In genomic region chr1:38603907-38604306, GRCh38 we compare ENCODE assay signal across 28 cellular contexts.
"Had no signal": no experiment of that assay in that cellular context is flagged by ENCODE, and none has a peak within 500 bp of the region (broad histone marks: within the 10 kb centered on the region; RNA-seq: fewer than 3 reads in every experiment).

No MANE protein-coding gene starts in this region.

- H3K4me3 Mint-ChIP-seq: activated B cell treated with CpG ODN at 0.5 μM for 24 hours; activated CD4-positive, alpha-beta memory T cell treated with anti-CD3 and anti-CD28 coated beads for 36 hours; activated CD8-positive, alpha-beta memory T cell treated with anti-CD3 and anti-CD28 coated beads, Interleukin-2, amount 10 ng/mL, durations not matched to agents 7 days and 5 days; activated CD8-positive, alpha-beta T cell treated with anti-CD3 and anti-CD28 coated beads, Interleukin-2, amount 10 ng/mL, durations not matched to agents 7 days and 5 days; activated naive CD4-positive, alpha-beta T cell treated with anti-CD3 and anti-CD28 coated beads for 36 hours; activated naive CD4-positive, alpha-beta T cell treated with anti-CD3 and anti-CD28 coated beads, Interleukin-2, amount 50 U/mL, for 24 hours; activated naive CD8-positive, alpha-beta T cell treated with anti-CD3 and anti-CD28 coated beads for 36 hours; activated naive CD8-positive, alpha-beta T cell treated with anti-CD3 and anti-CD28 coated beads, Interleukin-2, amount 50 U/mL, for 24 hours; activated T-helper 1 cell treated with anti-CD3 and anti-CD28 coated beads, Interleukin-12 subunit alpha, Interleukin-12 subunit beta, Interleukin-2, Interleukin-4 antibody, amounts not matched to agents 30 ng/mL and 10 ng/mL and 1 ng/mL, durations not matched to agents 14 hours and 24 hours and 36 hours; endodermal cell had no signal

- H3K4me1 ChIP-seq: adrenal gland, body of pancreas had no signal

- DNase-seq: activated B cell treated with CpG ODN at 0.5 μM for 24 hours; activated CD4-positive, alpha-beta memory T cell treated with anti-CD3 and anti-CD28 coated beads for 36 hours; activated CD4-positive, alpha-beta T cell treated with anti-CD3 and anti-CD28 coated beads for 48 hours; activated CD4-positive, alpha-beta T cell treated with anti-CD3 and anti-CD28 coated beads, Interleukin-2, amount 50 U/mL, for 1 hour; activated CD8-positive, alpha-beta memory T cell treated with anti-CD3 and anti-CD28 coated beads, Interleukin-2, amount 50 U/mL, for 4 hours; activated CD8-positive, alpha-beta T cell treated with anti-CD3 and anti-CD28 coated beads, Interleukin-2, amount 10 ng/mL, durations not matched to agents 7 days and 5 days; activated effector memory CD4-positive, alpha-beta T cell treated with anti-CD3 and anti-CD28 coated beads, Interleukin-2, amount 50 U/mL, for 16 hours; activated naive CD4-positive, alpha-beta T cell treated with anti-CD3 and anti-CD28 coated beads for 36 hours; activated naive CD8-positive, alpha-beta T cell treated with anti-CD3 and anti-CD28 coated beads for 36 hours; activated naive CD8-positive, alpha-beta T cell treated with anti-CD3 and anti-CD28 coated beads, Interleukin-2, amount 50 U/mL, for 24 hours; activated T-cell treated with anti-CD3 and anti-CD28 coated beads, Interleukin-2, amount 50 U/mL, for 1 hour; activated T-cell treated with anti-CD3 and anti-CD28 coated beads, Interleukin-2, amount 50 U/mL, for 48 hours; adrenal gland; amygdala; aorta; body of pancreas; caudate nucleus; effector memory CD4-positive, alpha-beta T cell; foreskin fibroblast; head of caudate nucleus; T-helper 2 cell; WERI-Rb-1 had no signal

- H3K36me3 Mint-ChIP-seq: activated CD4-positive, alpha-beta memory T cell treated with anti-CD3 and anti-CD28 coated beads for 36 hours; activated CD8-positive, alpha-beta memory T cell treated with anti-CD3 and anti-CD28 coated beads, Interleukin-2, amount 10 ng/mL, durations not matched to agents 7 days and 5 days; activated naive CD4-positive, alpha-beta T cell treated with anti-CD3 and anti-CD28 coated beads, Interleukin-2, amount 50 U/mL, for 24 hours; activated naive CD8-positive, alpha-beta T cell treated with anti-CD3 and anti-CD28 coated beads for 36 hours had no signal

- ATAC-seq: activated CD4-positive, CD25-positive, alpha-beta regulatory T cell treated with anti-CD3 and anti-CD28 coated beads, Interleukin-2, amount 50 U/mL, for 24 hours; activated CD8-positive, alpha-beta memory T cell treated with anti-CD3 and anti-CD28 coated beads, Interleukin-2, amount 10 ng/mL, durations not matched to agents 7 days and 5 days; activated CD8-positive, alpha-beta T cell treated with anti-CD3 and anti-CD28 coated beads, Interleukin-2, amount 10 ng/mL, durations not matched to agents 7 days and 5 days; activated naive CD8-positive, alpha-beta T cell treated with anti-CD3 and anti-CD28 coated beads, Interleukin-2, amount 50 U/mL, for 24 hours; body of pancreas had no signal

- H3K4me3 ChIP-seq: adrenal gland, body of pancreas had no signal

- H3K9me3 ChIP-seq: adrenal gland, body of pancreas had no signal

- H3K27ac ChIP-seq: adrenal gland, body of pancreas, WERI-Rb-1 had no signal

- H3K27ac Mint-ChIP-seq: activated B cell treated with CpG ODN at 0.5 μM for 24 hours; activated CD4-positive, alpha-beta memory T cell treated with anti-CD3 and anti-CD28 coated beads for 36 hours; activated CD8-positive, alpha-beta memory T cell treated with anti-CD3 and anti-CD28 coated beads, Interleukin-2, amount 10 ng/mL, durations not matched to agents 7 days and 5 days; activated CD8-positive, alpha-beta T cell treated with anti-CD3 and anti-CD28 coated beads, Interleukin-2, amount 10 ng/mL, durations not matched to agents 7 days and 5 days; activated naive CD4-positive, alpha-beta T cell treated with anti-CD3 and anti-CD28 coated beads for 36 hours; activated naive CD4-positive, alpha-beta T cell treated with anti-CD3 and anti-CD28 coated beads, Interleukin-2, amount 50 U/mL, for 24 hours; activated naive CD8-positive, alpha-beta T cell treated with anti-CD3 and anti-CD28 coated beads for 36 hours; activated naive CD8-positive, alpha-beta T cell treated with anti-CD3 and anti-CD28 coated beads, Interleukin-2, amount 50 U/mL, for 24 hours; activated T-helper 1 cell treated with anti-CD3 and anti-CD28 coated beads, Interleukin-12 subunit alpha, Interleukin-12 subunit beta, Interleukin-2, Interleukin-4 antibody, amounts not matched to agents 30 ng/mL and 10 ng/mL and 1 ng/mL, durations not matched to agents 14 hours and 24 hours and 36 hours; activated T-helper 2 cell treated with anti-CD3 and anti-CD28 coated beads, Interferon-gamma antibody, Interleukin-2, Interleukin-4, amounts not matched to agents 10 μg/mL and 5 μg/mL and 100 μg/mL, durations not matched to agents 14 hours and 24 hours and 36 hours; endodermal cell had no signal

- H3K9me3 Mint-ChIP-seq: activated B cell treated with CpG ODN at 0.5 μM for 24 hours; activated CD4-positive, alpha-beta memory T cell treated with anti-CD3 and anti-CD28 coated beads for 36 hours; activated naive CD4-positive, alpha-beta T cell treated with anti-CD3 and anti-CD28 coated beads for 36 hours; activated naive CD4-positive, alpha-beta T cell treated with anti-CD3 and anti-CD28 coated beads, Interleukin-2, amount 50 U/mL, for 24 hours; activated naive CD8-positive, alpha-beta T cell treated with anti-CD3 and anti-CD28 coated beads for 36 hours; activated naive CD8-positive, alpha-beta T cell treated with anti-CD3 and anti-CD28 coated beads, Interleukin-2, amount 50 U/mL, for 24 hours; activated T-helper 1 cell treated with anti-CD3 and anti-CD28 coated beads, Interleukin-12 subunit alpha, Interleukin-12 subunit beta, Interleukin-2, Interleukin-4 antibody, amounts not matched to agents 30 ng/mL and 10 ng/mL and 1 ng/mL, durations not matched to agents 14 hours and 24 hours and 36 hours; activated T-helper 2 cell treated with anti-CD3 and anti-CD28 coated beads, Interferon-gamma antibody, Interleukin-2, Interleukin-4, amounts not matched to agents 10 μg/mL and 5 μg/mL and 100 μg/mL, durations not matched to agents 14 hours and 24 hours and 36 hours; endodermal cell had no signal

- H3K27me3 ChIP-seq: adrenal gland, body of pancreas had no signal

- H3K4me1 Mint-ChIP-seq: activated B cell treated with CpG ODN at 0.5 μM for 24 hours; activated CD8-positive, alpha-beta memory T cell treated with anti-CD3 and anti-CD28 coated beads, Interleukin-2, amount 10 ng/mL, durations not matched to agents 7 days and 5 days; activated naive CD4-positive, alpha-beta T cell treated with anti-CD3 and anti-CD28 coated beads, Interleukin-2, amount 50 U/mL, for 24 hours; activated naive CD8-positive, alpha-beta T cell treated with anti-CD3 and anti-CD28 coated beads for 36 hours; activated naive CD8-positive, alpha-beta T cell treated with anti-CD3 and anti-CD28 coated beads, Interleukin-2, amount 50 U/mL, for 24 hours had no signal

- H3K36me3 ChIP-seq: adrenal gland, WERI-Rb-1 had no signal
